Comparison of ENCODE assay signal across 1 cellular context in genomic region chr10:98408799-98409198, GRCh38.
TF ChIP-seq lines count a peak whose summit lies in the region.

No MANE protein-coding gene starts in this region.

TF ChIP-seq in K562, 482 proteins besides CTCF, POLR2A, EP300 and RAD21:
- TF ChIP-seq PKNOX1 (IDR thresholded peaks at IDR 0.05) (peak; percentile 58; the same call in 1 of the 2 replicates), IRF1 (CRISPR knock-in tag; IDR thresholded peaks at IDR 0.05; ENCODE audit: borderline replicate concordance) (no peak), RBM25 (IDR thresholded peaks at IDR 0.05; ENCODE audit: low read depth, low read length, severe bottlenecking) (peak; percentile 96), POLR2H (tag; IDR thresholded peaks at IDR 0.05; ENCODE audit: low read depth) (no peak), ZBTB1 (CRISPR knock-in tag; IDR thresholded peaks at IDR 0.05; ENCODE audit: borderline replicate concordance, low read depth) (no peak), CHCHD3 (CRISPR knock-in tag; IDR thresholded peaks at IDR 0.05) (no peak), KDM1A (IDR thresholded peaks at IDR 0.05) (peak in 1 of 2 experiments; percentile 50; a peak in 2 of 4 replicates), HIVEP1 (CRISPR knock-in tag; IDR thresholded peaks at IDR 0.05) (no peak), PRPF4 (IDR thresholded peaks at IDR 0.05; ENCODE audit: insufficient read depth, low read depth, low read length, poor library complexity, severe bottlenecking) (no peak), HOXB6 (CRISPR knock-in tag; IDR thresholded peaks at IDR 0.05; ENCODE audit: borderline replicate concordance) (no peak), BCOR (IDR thresholded peaks at IDR 0.05) (peak; percentile 71), SIN3B (IDR thresholded peaks at IDR 0.05; ENCODE audit: low read depth) (no peak), HEY1 (CRISPR knock-in tag; IDR thresholded peaks at IDR 0.05; ENCODE audit: borderline replicate concordance) (no peak)
